26 cellular contexts compared by ENCODE assay signal in the genomic region with DNA sequence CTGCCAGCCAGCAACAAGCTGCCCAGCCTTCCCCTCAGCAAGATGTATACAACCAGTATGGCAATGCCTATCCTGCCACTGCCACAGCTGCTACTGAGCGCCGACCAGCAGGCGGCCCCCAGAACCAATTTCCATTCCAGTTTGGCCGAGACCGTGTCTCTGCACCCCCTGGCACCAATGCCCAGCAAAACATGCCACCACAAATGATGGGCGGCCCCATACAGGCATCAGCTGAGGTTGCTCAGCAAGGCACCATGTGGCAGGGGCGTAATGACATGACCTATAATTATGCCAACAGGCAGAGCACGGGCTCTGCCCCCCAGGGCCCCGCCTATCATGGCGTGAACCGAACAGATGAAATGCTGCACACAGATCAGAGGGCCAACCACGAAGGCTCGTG. TPM values are rescaled to one million over a fixed set of nuclear protein-coding genes. Genes with fewer than 3 reads are reported as not detected.
DNase-seq lines count a peak whose midpoint lies in the region; ATAC-seq and TF ChIP-seq lines count a peak whose summit lies in the region.
"Had no signal": no experiment of that assay in that cellular context is flagged by ENCODE, and none has a peak within 500 bp of the region (broad histone marks: within the 10 kb centered on the region; RNA-seq: fewer than 3 reads in every experiment).

No MANE protein-coding gene starts in this region.

- TF ChIP-seq CTCF in natural killer cell (IDR thresholded peaks at IDR 0.05) (no peak), adrenal gland (IDR thresholded peaks at IDR 0.05) (no peak)

- no peak overlapping the region for H3K4me3 ChIP-seq in adrenal gland
- H3K4me3 ChIP-seq: BLaER1 treated with 17β-estradiol and CSF1 and Interleukin-3, amounts not matched to agents 10 nM and 100 nM; body of pancreas; left lung; pancreas; Peyer's patch; spleen had no signal

- H3K36me3 Mint-ChIP-seq in natural killer cell: peaks cover 21% of the 10 kb centered on the region
- peaks cover 37% of the 10 kb centered on the region for H3K36me3 Mint-ChIP-seq in natural killer cell treated with Interleukin-12 subunit alpha and Interleukin-12 subunit beta and Interleukin-15 and Interleukin-18, amount 100 ng/mL, for 72 hours
- H3K36me3 Mint-ChIP-seq in activated T-helper 1 cell treated with anti-CD3 and anti-CD28 coated beads, Interleukin-12 subunit alpha, Interleukin-12 subunit beta, Interleukin-2, Interleukin-4 antibody, amounts not matched to agents 30 ng/mL and 10 ng/mL and 1 ng/mL, durations not matched to agents 14 hours and 24 hours and 36 hours (ENCODE audit: low read depth): peaks cover 74% of the 10 kb centered on the region
- peaks cover 30 to 71% (median 46%) of the 10 kb centered on the region in 3 donors for H3K36me3 Mint-ChIP-seq in immature natural killer cell

- 96 to 98% (median 97%) methylated on average over 11 to 13 of the region's 13 CpGs for WGBS in adrenal gland, 4 donors

- H3K27me3 Mint-ChIP-seq in natural killer cell (ENCODE audit: low read depth in 2 of 2) (no peaks in the 10 kb centered on the region), immature natural killer cell (ENCODE audit: low read depth in 3 of 3) (peaks cover 3 to 12% (median 4%) of the 10 kb centered on the region in 3 donors)
- no peaks in the 10 kb centered on the region for H3K27me3 Mint-ChIP-seq in natural killer cell treated with Interleukin-12 subunit alpha and Interleukin-12 subunit beta and Interleukin-15 and Interleukin-18, amount 100 ng/mL, for 72 hours
- no peaks in the 10 kb centered on the region for H3K27me3 Mint-ChIP-seq in activated T-helper 1 cell treated with anti-CD3 and anti-CD28 coated beads, Interleukin-12 subunit alpha, Interleukin-12 subunit beta, Interleukin-2, Interleukin-4 antibody, amounts not matched to agents 30 ng/mL and 10 ng/mL and 1 ng/mL, durations not matched to agents 14 hours and 24 hours and 36 hours (ENCODE audit: insufficient read depth)
- H3K27me3 Mint-ChIP-seq: activated CD4-positive, alpha-beta T cell treated with anti-CD3 and anti-CD28 coated beads, Interleukin-2, amount 10 ng/mL, durations not matched to agents 24 days and 14 days; activated CD8-positive, alpha-beta memory T cell treated with anti-CD3 and anti-CD28 coated beads, Interleukin-2, amount 10 ng/mL, durations not matched to agents 7 days and 5 days had no signal

- H3K4me3 Mint-ChIP-seq in natural killer cell: no peak overlapping the region
- H3K4me3 Mint-ChIP-seq in natural killer cell treated with Interleukin-12 subunit alpha and Interleukin-12 subunit beta and Interleukin-15 and Interleukin-18, amount 100 ng/mL, for 72 hours: no peak overlapping the region
- H3K4me3 Mint-ChIP-seq in activated T-helper 1 cell treated with anti-CD3 and anti-CD28 coated beads, Interleukin-12 subunit alpha, Interleukin-12 subunit beta, Interleukin-2, Interleukin-4 antibody, amounts not matched to agents 30 ng/mL and 10 ng/mL and 1 ng/mL, durations not matched to agents 14 hours and 24 hours and 36 hours: no peak overlapping the region
- H3K4me3 Mint-ChIP-seq in immature natural killer cell: no peak overlapping the region
- H3K4me3 Mint-ChIP-seq: activated CD4-positive, alpha-beta T cell treated with anti-CD3 and anti-CD28 coated beads, Interleukin-2, amount 10 ng/mL, durations not matched to agents 24 days and 14 days; activated CD8-positive, alpha-beta memory T cell treated with anti-CD3 and anti-CD28 coated beads, Interleukin-2, amount 10 ng/mL, durations not matched to agents 7 days and 5 days; nephron had no signal

- H3K27ac Mint-ChIP-seq in natural killer cell: peak overlapping the region; percentile 34 to 82
- H3K27ac Mint-ChIP-seq in natural killer cell treated with Interleukin-12 subunit alpha and Interleukin-12 subunit beta and Interleukin-15 and Interleukin-18, amount 100 ng/mL, for 72 hours: no peak overlapping the region
- H3K27ac Mint-ChIP-seq in activated T-helper 1 cell treated with anti-CD3 and anti-CD28 coated beads, Interleukin-12 subunit alpha, Interleukin-12 subunit beta, Interleukin-2, Interleukin-4 antibody, amounts not matched to agents 30 ng/mL and 10 ng/mL and 1 ng/mL, durations not matched to agents 14 hours and 24 hours and 36 hours: peak overlapping the region; percentile 38
- H3K27ac Mint-ChIP-seq in immature natural killer cell: peak overlapping the region in 4 of 6 donors; percentile 19 to 68 (median 38)
- H3K27ac Mint-ChIP-seq: activated CD4-positive, alpha-beta T cell treated with anti-CD3 and anti-CD28 coated beads, Interleukin-2, amount 10 ng/mL, durations not matched to agents 24 days and 14 days; activated CD8-positive, alpha-beta memory T cell treated with anti-CD3 and anti-CD28 coated beads, Interleukin-2, amount 10 ng/mL, durations not matched to agents 7 days and 5 days had no signal

- H3K4me1 Mint-ChIP-seq in natural killer cell (peaks cover 16 to 34% of the 10 kb centered on the region in 2 donors), immature natural killer cell (peaks cover 13 to 32% of the 10 kb centered on the region in 2 donors)
- peaks cover 29 to 34% of the 10 kb centered on the region in 2 donors for H3K4me1 Mint-ChIP-seq in natural killer cell treated with Interleukin-12 subunit alpha and Interleukin-12 subunit beta and Interleukin-15 and Interleukin-18, amount 100 ng/mL, for 72 hours (ENCODE audit: low read depth in 2 of 2)
- H3K4me1 Mint-ChIP-seq in activated T-helper 1 cell treated with anti-CD3 and anti-CD28 coated beads, Interleukin-12 subunit alpha, Interleukin-12 subunit beta, Interleukin-2, Interleukin-4 antibody, amounts not matched to agents 30 ng/mL and 10 ng/mL and 1 ng/mL, durations not matched to agents 14 hours and 24 hours and 36 hours (ENCODE audit: low read depth): peaks cover 22% of the 10 kb centered on the region

- H3K36me3 ChIP-seq in adrenal gland (replicated peaks in 1 of 2): peaks cover 0 to 100% of the 10 kb centered on the region in 2 donors

- no peaks in the 10 kb centered on the region for H3K9me3 ChIP-seq in adrenal gland (replicated peaks in 1 of 3)
- H3K9me3 ChIP-seq: BLaER1 treated with 17β-estradiol and CSF1 and Interleukin-3, amounts not matched to agents 10 nM and 100 nM; body of pancreas; left lung; pancreas; Peyer's patch; spleen had no signal

- peak overlapping the region in 1 of 5 donors; percentile 8 for H3K27ac ChIP-seq in adrenal gland
- H3K27ac ChIP-seq: BLaER1 treated with 17β-estradiol and CSF1 and Interleukin-3, amounts not matched to agents 10 nM and 100 nM; body of pancreas; left lung; pancreas; Peyer's patch; VCaP had no signal

- H3K4me1 ChIP-seq in adrenal gland (replicated peaks in 1 of 2): peaks cover 8 to 23% of the 10 kb centered on the region in 2 donors

- H3K9me3 Mint-ChIP-seq in natural killer cell: no peaks in the 10 kb centered on the region
- H3K9me3 Mint-ChIP-seq in natural killer cell treated with Interleukin-12 subunit alpha and Interleukin-12 subunit beta and Interleukin-15 and Interleukin-18, amount 100 ng/mL, for 72 hours: no peaks in the 10 kb centered on the region
- no peaks in the 10 kb centered on the region for H3K9me3 Mint-ChIP-seq in activated T-helper 1 cell treated with anti-CD3 and anti-CD28 coated beads, Interleukin-12 subunit alpha, Interleukin-12 subunit beta, Interleukin-2, Interleukin-4 antibody, amounts not matched to agents 30 ng/mL and 10 ng/mL and 1 ng/mL, durations not matched to agents 14 hours and 24 hours and 36 hours
- H3K9me3 Mint-ChIP-seq in immature natural killer cell: no peaks in the 10 kb centered on the region
- H3K9me3 Mint-ChIP-seq: activated CD4-positive, alpha-beta T cell treated with anti-CD3 and anti-CD28 coated beads, Interleukin-2, amount 10 ng/mL, durations not matched to agents 24 days and 14 days; nephron had no signal

- intact Hi-C loops in natural killer cell (cut with micrococcal nuclease): no loop called here
- intact Hi-C loops in activated T-helper 1 cell treated with anti-CD3 and anti-CD28 coated beads, Interleukin-12 subunit alpha, Interleukin-12 subunit beta, Interleukin-2, Interleukin-4 antibody, amounts not matched to agents 30 ng/mL and 10 ng/mL and 1 ng/mL, durations not matched to agents 14 hours and 24 hours and 36 hours (cut with micrococcal nuclease): no loop called here
- intact Hi-C loops in adrenal gland (cut with DNase I): no loop called here

- DNase-seq in natural killer cell: no peak
- DNase-seq in natural killer cell treated with Interleukin-12 subunit alpha and Interleukin-12 subunit beta and Interleukin-15 and Interleukin-18, amount 100 ng/mL, for 72 hours (ENCODE audit: low spot score): no peak
- DNase-seq in activated T-helper 1 cell treated with anti-CD3 and anti-CD28 coated beads, Interleukin-12 subunit alpha, Interleukin-12 subunit beta, Interleukin-2, Interleukin-4 antibody, amounts not matched to agents 30 ng/mL and 10 ng/mL and 1 ng/mL, durations not matched to agents 14 hours and 24 hours and 36 hours (ENCODE audit: low spot score): no peak
- DNase-seq in immature natural killer cell: no peak
- DNase-seq in activated CD4-positive, alpha-beta T cell treated with anti-CD3 and anti-CD28 coated beads, Interleukin-2, amount 50 U/mL, for 4 hours: no peak
- DNase-seq in adrenal gland: no peak
- DNase-seq in activated CD4-positive, alpha-beta T cell treated with anti-CD3 and anti-CD28 coated beads for 4 hours: no peak
- DNase-seq: activated CD4-positive, alpha-beta T cell treated with anti-CD3 and anti-CD28 coated beads, Interleukin-2, amount 10 ng/mL, durations not matched to agents 24 days and 14 days; activated CD8-positive, alpha-beta memory T cell treated with anti-CD3 and anti-CD28 coated beads, Interleukin-2, amount 10 ng/mL, durations not matched to agents 7 days and 5 days; body of pancreas; Calu3; DND-41; left lung; NCI-H1694 treated with DMSO at 0.1 percent for 48 hours; NCI-H2171 treated with DMSO at 0.1 percent for 48 hours; NCI-H524 treated with DMSO at 0.1 percent for 48 hours; pancreas; Peyer's patch; SHP77 treated with DMSO at 0.1 percent for 48 hours; spleen; T-helper 9 cell; trophoblast cell had no signal

- no peaks in the 10 kb centered on the region for H3K27me3 ChIP-seq in adrenal gland
- H3K27me3 ChIP-seq: BLaER1 treated with 17β-estradiol and CSF1 and Interleukin-3, amounts not matched to agents 10 nM and 100 nM; body of pancreas; left lung; pancreas; Peyer's patch; spleen had no signal

- no peak for TF ChIP-seq POLR2A in adrenal gland (IDR thresholded peaks at IDR 0.05)

- ATAC-seq in natural killer cell: no peak
- ATAC-seq in natural killer cell treated with Interleukin-12 subunit alpha and Interleukin-12 subunit beta and Interleukin-15 and Interleukin-18, amount 100 ng/mL, for 72 hours: no peak
- no peak for ATAC-seq in GM18858 (IDR thresholded peaks at IDR 0.05; ENCODE audit: unreplicated experiment)
- ATAC-seq: activated CD8-positive, alpha-beta memory T cell treated with anti-CD3 and anti-CD28 coated beads, Interleukin-2, amount 10 ng/mL, durations not matched to agents 7 days and 5 days; body of pancreas; left lung; pancreas had no signal

RNA-seq across cellular contexts. Expression of a gene that starts 13.3 kb away (rescaled TPM):
- 10 to 100 TPM; 23.1 to 35.2 (median 30.3) TPM for total RNA-seq in natural killer cell
- total RNA-seq in natural killer cell treated with Interleukin-12 subunit alpha and Interleukin-12 subunit beta and Interleukin-15 and Interleukin-18, amount 100 ng/mL, for 72 hours: 10 to 100 TPM; 44.3 to 60.2 TPM
- total RNA-seq in activated T-helper 1 cell treated with anti-CD3 and anti-CD28 coated beads, Interleukin-12 subunit alpha, Interleukin-12 subunit beta, Interleukin-2, Interleukin-4 antibody, amounts not matched to agents 30 ng/mL and 10 ng/mL and 1 ng/mL, durations not matched to agents 14 hours and 24 hours and 36 hours: 18.5 and 22.6 TPM in 2 replicates
- polyA plus RNA-seq in immature natural killer cell: 10 to 100 TPM in 2 of 3 donors, 1 to 10 TPM in 1; 9.8 to 20.0 (median 13.7) TPM
- 10 to 100 TPM; 11.8 to 43.1 (median 34.4) TPM for total RNA-seq in adrenal gland
- polyA plus RNA-seq in adrenal gland: 10 to 100 TPM in 1 of 3 donors, 1 to 10 TPM in 2; 6.7 to 18.7 (median 8.5) TPM

RNA-seq across cellular contexts. Expression of a gene that starts 52.0 kb away (rescaled TPM):
- total RNA-seq in natural killer cell: 10 to 100 TPM; 70.0 to 74.6 (median 72.3) TPM
- total RNA-seq in natural killer cell treated with Interleukin-12 subunit alpha and Interleukin-12 subunit beta and Interleukin-15 and Interleukin-18, amount 100 ng/mL, for 72 hours: 100 to 1,000 TPM in 1 of 2 donors, 10 to 100 TPM in 1; 87.2 to 106 TPM
- total RNA-seq in activated T-helper 1 cell treated with anti-CD3 and anti-CD28 coated beads, Interleukin-12 subunit alpha, Interleukin-12 subunit beta, Interleukin-2, Interleukin-4 antibody, amounts not matched to agents 30 ng/mL and 10 ng/mL and 1 ng/mL, durations not matched to agents 14 hours and 24 hours and 36 hours: 87.3 and 94.4 TPM in 2 replicates
- polyA plus RNA-seq in immature natural killer cell: 1 to 10 TPM; 7.3 to 8.8 (median 7.8) TPM
- 10 to 100 TPM in 4 of 8 donors, 1 to 10 TPM in 4; 4.9 to 16.5 (median 10.0) TPM for total RNA-seq in adrenal gland
- 10 to 100 TPM in 2 of 3 donors, 1 to 10 TPM in 1; 5.7 to 13.4 (median 11.7) TPM for polyA plus RNA-seq in adrenal gland

Comparison
In these comparisons a context has a peak if more than half of its experiments do, and no peak if none do; other contexts are left out.
1. H3K27ac Mint-ChIP-seq: peak in natural killer cell (2 of 2), activated T-helper 1 cell treated with anti-CD3 and anti-CD28 coated beads, Interleukin-12 subunit alpha, Interleukin-12 subunit beta, Interleukin-2, Interleukin-4 antibody, amounts not matched to agents 30 ng/mL and 10 ng/mL and 1 ng/mL, durations not matched to agents 14 hours and 24 hours and 36 hours (single experiment) and immature natural killer cell (4 of 6); none in natural killer cell treated with Interleukin-12 subunit alpha and Interleukin-12 subunit beta and Interleukin-15 and Interleukin-18, amount 100 ng/mL, for 72 hours (0 of 2).